2 cellular contexts compared by ENCODE assay signal in genomic region chr19:1567848-1568227, GRCh38.
TF ChIP-seq lines count a peak whose summit lies in the region.

No MANE protein-coding gene starts in this region.

TF ChIP-seq in SK-N-SH, 30 proteins besides CTCF, POLR2A, EP300 and RAD21 (continued from another document):
- TF ChIP-seq REST (IDR thresholded peaks at IDR 0.05; ENCODE audit: low read depth, low read length): no peak

TF ChIP-seq in SK-N-SH treated with all-trans-retinoic acid at 6 μM for 48 hours, 23 proteins besides CTCF, POLR2A, EP300 and RAD21 (continued from another document):
- TF ChIP-seq TSHZ2 (CRISPR knock-in tag; IDR thresholded peaks at IDR 0.05) (no peak), RARB (CRISPR knock-in tag; IDR thresholded peaks at IDR 0.05) (no peak), OSR1 (CRISPR knock-in tag; IDR thresholded peaks at IDR 0.05) (no peak), TCF4 (CRISPR knock-in tag; IDR thresholded peaks at IDR 0.05; ENCODE audit: borderline replicate concordance) (no peak), SNAI2 (CRISPR knock-in tag; IDR thresholded peaks at IDR 0.05) (no peak), ISL1 (CRISPR knock-in tag; IDR thresholded peaks at IDR 0.05) (no peak), CSDC2 (CRISPR knock-in tag; IDR thresholded peaks at IDR 0.05) (no peak)
- TF ChIP-seq, protein P1, sequence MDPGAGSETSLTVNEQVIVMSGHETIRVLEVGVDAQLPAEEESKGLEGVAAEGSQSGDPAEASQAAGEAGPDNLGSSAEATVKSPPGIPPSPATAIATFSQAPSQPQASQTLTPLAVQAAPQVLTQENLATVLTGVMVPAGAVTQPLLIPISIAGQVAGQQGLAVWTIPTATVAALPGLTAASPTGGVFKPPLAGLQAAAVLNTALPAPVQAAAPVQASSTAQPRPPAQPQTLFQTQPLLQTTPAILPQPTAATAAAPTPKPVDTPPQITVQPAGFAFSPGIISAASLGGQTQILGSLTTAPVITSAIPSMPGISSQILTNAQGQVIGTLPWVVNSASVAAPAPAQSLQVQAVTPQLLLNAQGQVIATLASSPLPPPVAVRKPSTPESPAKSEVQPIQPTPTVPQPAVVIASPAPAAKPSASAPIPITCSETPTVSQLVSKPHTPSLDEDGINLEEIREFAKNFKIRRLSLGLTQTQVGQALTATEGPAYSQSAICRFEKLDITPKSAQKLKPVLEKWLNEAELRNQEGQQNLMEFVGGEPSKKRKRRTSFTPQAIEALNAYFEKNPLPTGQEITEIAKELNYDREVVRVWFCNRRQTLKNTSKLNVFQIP (CRISPR knock-in tag; IDR thresholded peaks at IDR 0.05; ENCODE audit: borderline replicate concordance, low read depth): no peak
